7 cellular contexts compared by ENCODE assay signal in genomic region chr16:13479549-13479948, GRCh38.
"Had no signal": no experiment of that assay in that cellular context is flagged by ENCODE, and none has a peak within 500 bp of the region (broad histone marks: within the 10 kb centered on the region; RNA-seq: fewer than 3 reads in every experiment).

No MANE protein-coding gene starts in this region.

- DNase-seq: GDM1, GF-D8 had no signal

- FAIRE-seq: G401.6, GM12891, GM12892, GM18507, GM19239 had no signal
